In the genomic region with DNA sequence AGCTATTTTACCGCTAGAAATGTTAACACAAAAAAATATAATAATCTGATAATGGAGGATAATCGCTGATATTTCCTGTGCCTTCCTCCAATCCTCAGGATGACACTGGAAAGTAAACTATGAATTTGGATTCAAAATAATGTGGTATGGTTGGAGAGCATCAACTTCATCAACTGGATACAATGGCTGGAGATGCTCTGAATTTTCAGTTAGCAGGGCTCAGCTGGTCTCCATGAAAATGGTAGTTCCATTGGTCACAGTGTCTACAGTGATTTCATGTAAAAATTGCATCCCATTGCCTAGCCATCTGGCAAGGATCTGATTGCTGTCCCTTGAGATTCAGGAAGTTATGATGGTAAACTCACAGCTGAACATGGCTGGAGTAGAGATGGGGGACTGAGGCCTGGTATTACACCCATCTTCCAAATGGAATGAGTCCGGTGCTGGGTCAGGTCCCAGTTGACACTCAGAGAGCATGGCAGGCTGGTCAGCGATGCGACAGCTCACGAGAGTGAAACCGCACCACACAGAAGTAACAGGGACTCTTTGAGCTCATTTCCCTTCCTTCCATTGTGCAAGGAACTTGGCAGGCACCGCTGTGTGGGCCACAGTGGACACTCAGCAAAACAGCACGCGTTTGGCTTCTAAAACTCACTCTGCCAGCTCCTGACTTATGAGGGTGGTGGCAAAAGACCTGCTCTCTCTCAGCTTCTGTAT, we compare ENCODE assay signal across 24 cellular contexts.
DNase-seq lines count a peak whose midpoint lies in the region; ATAC-seq and TF ChIP-seq lines count a peak whose summit lies in the region.
"Had no signal": no experiment of that assay in that cellular context is flagged by ENCODE, and none has a peak within 500 bp of the region (broad histone marks: within the 10 kb centered on the region; RNA-seq: fewer than 3 reads in every experiment).

No MANE protein-coding gene starts in this region.

- H3K4me1 ChIP-seq in left ventricle myocardium inferior (peaks cover 14% of the 10 kb centered on the region), neutrophil (ENCODE audit: control insufficient read depth in 1 of 2, insufficient read depth in 1 of 2, low read depth in 1 of 2, low read length in 1 of 2) (peaks cover 49 to 53% of the 10 kb centered on the region in 2 experiments), upper lobe of right lung (no peaks in the 10 kb centered on the region)

- H3K36me3 ChIP-seq in left ventricle myocardium inferior (no peaks in the 10 kb centered on the region), neutrophil (no peaks in the 10 kb centered on the region), upper lobe of right lung (no peaks in the 10 kb centered on the region)
- H3K36me3 ChIP-seq: transverse colon had no signal

- H3K27me3 ChIP-seq in left ventricle myocardium inferior (ENCODE audit: low read depth), result no peaks in the 10 kb centered on the region
- H3K27me3 ChIP-seq in neutrophil, result no peaks in the 10 kb centered on the region
- H3K27me3 ChIP-seq in upper lobe of right lung, result no peaks in the 10 kb centered on the region
- H3K27me3 ChIP-seq: transverse colon had no signal

- intact Hi-C loops in Right ventricle myocardium inferior (cut with DNase I), result no loop called here
- intact Hi-C loops in left ventricle myocardium inferior (cut with micrococcal nuclease), result no loop called here
- intact Hi-C loops in left ventricle myocardium superior (cut with micrococcal nuclease), result no loop called here
- intact Hi-C loops in upper lobe of right lung (cut with DNase I), result no loop called here

- DNase-seq in Right ventricle myocardium inferior (ENCODE audit: missing footprints) (peak; percentile 65), left ventricle myocardium inferior (no peak), left ventricle myocardium superior (peak; percentile 48), upper lobe of right lung (peak; percentile 66), GM19240 (ENCODE audit: insufficient read length, low spot score) (no peak), NCI-H524 (lab: John Stamatoyannopoulos, UW) (no peak), NCI-H774 (lab: John Stamatoyannopoulos, UW) (no peak)
- DNase-seq: activated B cell treated with CpG ODN at 0.5 μM for 24 hours; activated CD4-positive, alpha-beta T cell treated with anti-CD3 and anti-CD28 coated beads, Interleukin-2, amount 50 U/mL, for 48 hours; activated gamma-delta T cell; activated naive CD8-positive, alpha-beta T cell treated with anti-CD3 and anti-CD28 coated beads, Interleukin-2, amount 50 U/mL, for 24 hours; COR-L47; DND-41; effector memory CD4-positive, alpha-beta T cell; kidney; NCI-H2081 treated with DMSO at 0.1 percent for 48 hours; NCI-H446 treated with DMSO at 0.1 percent for 48 hours; NK-92 treated with Interleukin-12 subunit alpha and Interleukin-12 subunit beta, amount 100 ng/mL, for 24 hours; posterior cingulate gyrus; stimulated activated CD4-positive, alpha-beta T cell treated with anti-CD3 and anti-CD28 coated beads, Interleukin-4, amount 100 ng/mL, for 24 hours; T1000; transverse colon had no signal

- H3K4me3 ChIP-seq in left ventricle myocardium inferior, result no peak overlapping the region
- no peak overlapping the region for H3K4me3 ChIP-seq in neutrophil (ENCODE audit: low read depth in 1 of 2, low read length in 1 of 2)
- no peak overlapping the region for H3K4me3 ChIP-seq in upper lobe of right lung
- H3K4me3 ChIP-seq: transverse colon had no signal

- H3K27ac ChIP-seq in left ventricle myocardium inferior (replicated peaks) (no peak overlapping the region), neutrophil (peak overlapping the region; percentile 32), upper lobe of right lung (no peak overlapping the region)
- H3K27ac ChIP-seq: transverse colon had no signal

- TF ChIP-seq CTCF in left ventricle myocardium inferior (IDR thresholded peaks at IDR 0.05; ENCODE audit: borderline replicate concordance) (no peak), neutrophil (IDR thresholded peaks at IDR 0.05) (no peak), upper lobe of right lung (IDR thresholded peaks at IDR 0.05) (no peak)

- H3K9me3 ChIP-seq in left ventricle myocardium inferior (replicated peaks) (no peaks in the 10 kb centered on the region), neutrophil (no peaks in the 10 kb centered on the region), upper lobe of right lung (no peaks in the 10 kb centered on the region)
- H3K9me3 ChIP-seq: transverse colon had no signal

- ATAC-seq in Right ventricle myocardium inferior, result no peak
- ATAC-seq in left ventricle myocardium superior, result peak; percentile 37
- ATAC-seq in upper lobe of right lung, result peak; percentile 84
- ATAC-seq: esophagus mucosa had no signal

Comparison
In these comparisons a context has a peak if more than half of its experiments do, and no peak if none do; other contexts are left out.
1. DNase-seq: peak in Right ventricle myocardium inferior (single experiment), left ventricle myocardium superior (single experiment) and upper lobe of right lung (single experiment); none in left ventricle myocardium inferior (single experiment), GM19240 (single experiment), NCI-H524 (0 of 2) and NCI-H774 (single experiment).